14 cellular contexts compared by ENCODE assay signal in the genomic region with DNA sequence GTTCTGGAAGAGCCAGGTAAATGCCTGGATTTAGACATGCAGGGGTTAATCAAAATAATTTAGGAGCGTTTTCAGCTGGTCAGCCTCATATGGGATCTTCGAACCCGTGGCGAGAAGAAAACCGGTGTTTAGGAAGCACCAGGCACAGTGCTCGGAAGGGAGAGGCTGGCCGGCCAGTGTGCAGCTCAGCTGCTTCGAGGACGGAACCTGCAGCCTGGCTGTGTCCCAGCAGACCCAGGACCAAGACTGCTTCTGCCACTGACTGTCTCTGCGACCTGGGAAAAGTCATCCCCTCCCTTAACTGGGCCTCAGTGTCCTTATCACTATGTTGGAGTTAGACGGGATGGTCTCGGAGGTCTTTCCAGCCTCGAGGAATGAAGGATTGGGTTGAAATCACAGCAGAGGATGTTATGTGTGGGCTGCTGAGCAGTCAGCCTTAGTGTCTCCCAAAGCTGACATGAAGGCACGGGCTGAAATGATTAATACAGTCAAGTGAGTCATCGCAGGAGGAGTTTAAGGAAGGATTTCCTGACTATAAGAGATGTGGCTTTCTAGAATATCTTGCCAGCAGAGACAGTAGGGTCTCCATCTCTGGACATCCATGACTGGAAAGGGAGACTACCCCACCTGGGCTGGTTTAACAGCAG. TPM values are rescaled to one million over a fixed set of nuclear protein-coding genes. Genes with fewer than 3 reads are reported as not detected.
A peak's percentile ranks its signal among the peaks of the same experiment; 100 is the strongest.
DNase-seq lines count a peak whose midpoint lies in the region; ATAC-seq and TF ChIP-seq lines count a peak whose summit lies in the region.
"Had no signal": no experiment of that assay in that cellular context is flagged by ENCODE, and none has a peak within 500 bp of the region (broad histone marks: within the 10 kb centered on the region; RNA-seq: fewer than 3 reads in every experiment).

No MANE protein-coding gene starts in this region.

- no peak for TF ChIP-seq POLR2A in spleen (IDR thresholded peaks at IDR 0.05)

- no peaks in the 10 kb centered on the region for H3K36me3 ChIP-seq in fibroblast of lung (ENCODE audit: control insufficient read depth, insufficient read depth, low read length)
- H3K36me3 ChIP-seq in spleen: no peaks in the 10 kb centered on the region
- H3K36me3 ChIP-seq: suprapubic skin had no signal

- no peak for TF ChIP-seq CTCF in RWPE1 (conservative IDR thresholded peaks at IDR 0.05; ENCODE audit: low read depth)
- no peak for TF ChIP-seq CTCF in fibroblast of lung (conservative IDR thresholded peaks at IDR 0.05 in 1 of 2, IDR thresholded peaks at IDR 0.05 in 1 of 2; ENCODE audit: low read depth in 1 of 2, low read length in 2 of 2)
- no peak for TF ChIP-seq CTCF in spleen (IDR thresholded peaks at IDR 0.05 in 8 of 11, conservative IDR thresholded peaks at IDR 0.05 in 3 of 11)

- no peaks in the 10 kb centered on the region for H4K20me1 ChIP-seq in fibroblast of lung (ENCODE audit: control insufficient read depth, extremely low read depth, insufficient read depth, low read length)

- intact Hi-C loops in activated CD4-positive, alpha-beta T cell treated with anti-CD3 and anti-CD28 coated beads for 36 hours (cut with DNase I, micrococcal nuclease): no loop called here
- intact Hi-C loops in spleen (cut with DNase I; ENCODE audit: low total_unique reads): no loop called here

- ATAC-seq in activated CD4-positive, alpha-beta T cell treated with anti-CD3 and anti-CD28 coated beads for 36 hours: peak; percentile 76
- no peak for ATAC-seq in GM21367 (IDR thresholded peaks at IDR 0.05; ENCODE audit: unreplicated experiment)
- ATAC-seq: GM12878 had no signal

- peaks cover 7% of the 10 kb centered on the region for H3K27me3 Mint-ChIP-seq in activated CD4-positive, alpha-beta T cell treated with anti-CD3 and anti-CD28 coated beads for 36 hours

- H3K9me3 Mint-ChIP-seq in activated CD4-positive, alpha-beta T cell treated with anti-CD3 and anti-CD28 coated beads for 36 hours (ENCODE audit: low read depth): no peaks in the 10 kb centered on the region

- H2AFZ ChIP-seq in fibroblast of lung (ENCODE audit: low read length): no peak overlapping the region

- no peak overlapping the region for H3K4me3 Mint-ChIP-seq in activated CD4-positive, alpha-beta T cell treated with anti-CD3 and anti-CD28 coated beads for 36 hours

- no peak overlapping the region for H3K4me3 ChIP-seq in fibroblast of lung (replicated peaks in 1 of 4; ENCODE audit: control extremely low read depth in 1 of 4, insufficient read depth in 1 of 4, low read depth in 3 of 4, low read length in 4 of 4)
- H3K4me3 ChIP-seq in spleen: no peak overlapping the region
- H3K4me3 ChIP-seq: GM12878, suprapubic skin had no signal

- H3K79me2 ChIP-seq in fibroblast of lung (ENCODE audit: control insufficient read depth, insufficient read depth, low read length): no peaks in the 10 kb centered on the region

- WGBS in spleen, 5 donors: 51 to 73% (median 60%) methylated on average over 14 to 15 of the region's 15 CpGs

- H3K4me2 ChIP-seq in fibroblast of lung (ENCODE audit: extremely low read depth, insufficient read depth, low read length): peak overlapping the region; percentile 40

- peak overlapping the region; percentile 57; the same call in 1 of the 2 replicates for H3K27ac ChIP-seq in RWPE1
- no peak overlapping the region for H3K27ac ChIP-seq in fibroblast of lung (ENCODE audit: insufficient read depth, low read length)
- peak overlapping the region in 5 of 8 donors; percentile 21 to 53 (median 36) for H3K27ac ChIP-seq in spleen
- H3K27ac ChIP-seq: suprapubic skin had no signal

- DNase-seq in activated CD4-positive, alpha-beta T cell treated with anti-CD3 and anti-CD28 coated beads for 36 hours: no peak
- no peak for DNase-seq in activated CD4-positive, alpha-beta T cell treated with anti-CD3 and anti-CD28 coated beads for 4 hours
- DNase-seq in RWPE1 (ENCODE audit: low spot score) (peak; percentile 92), fibroblast of lung (ENCODE audit: low read depth in 2 of 2) (peak; percentile 73 to 86), spleen (no peak), hippocampal formation (lab: John Stamatoyannopoulos, UW) (no peak), NCI-H1694 treated with DMSO at 0.1 percent for 48 hours (lab: John Stamatoyannopoulos, UW) (no peak)
- DNase-seq: activated T-cell treated with anti-CD3 and anti-CD28 coated beads for 4 hours; effector memory CD4-positive, alpha-beta T cell; small intestine had no signal

- no peak overlapping the region for H3K27ac Mint-ChIP-seq in activated CD4-positive, alpha-beta T cell treated with anti-CD3 and anti-CD28 coated beads for 36 hours

- H3K36me3 Mint-ChIP-seq in activated CD4-positive, alpha-beta T cell treated with anti-CD3 and anti-CD28 coated beads for 36 hours (ENCODE audit: low read depth): peaks cover 11% of the 10 kb centered on the region

- POLR2A ChIA-PET in activated CD4-positive, alpha-beta T cell treated with anti-CD3 and anti-CD28 coated beads for 36 hours (lab: Charles Lee): interaction anchor here (0.9 kb wide), 1 partner anchor 11 kb away, joined by 3 read pairs; no protein-coding TSS in a partner anchor
- POLR2A ChIA-PET in RWPE1 (lab: Yijun Ruan, JAX; ENCODE audit: low non-redundant PET): no interaction called here

- no peaks in the 10 kb centered on the region for H3K27me3 ChIP-seq in fibroblast of lung (ENCODE audit: control insufficient read depth, insufficient read depth, low read length)
- peaks cover 0 to 30% (median 0%) of the 10 kb centered on the region in 7 donors for H3K27me3 ChIP-seq in spleen (replicated peaks in 1 of 7)
- H3K27me3 ChIP-seq: suprapubic skin had no signal

- no peak overlapping the region for H3K9ac ChIP-seq in fibroblast of lung (ENCODE audit: insufficient read depth, low read length)

- H3K4me1 ChIP-seq in fibroblast of lung (ENCODE audit: control insufficient read depth, extremely low read depth, insufficient read depth, low read length) (peaks cover 12% of the 10 kb centered on the region), spleen (peaks cover 0 to 20% (median 2%) of the 10 kb centered on the region in 6 donors)
- H3K4me1 ChIP-seq: suprapubic skin had no signal

- peaks cover 3% of the 10 kb centered on the region for H3K4me1 Mint-ChIP-seq in activated CD4-positive, alpha-beta T cell treated with anti-CD3 and anti-CD28 coated beads for 36 hours

- CTCF ChIA-PET in activated CD4-positive, alpha-beta T cell treated with anti-CD3 and anti-CD28 coated beads for 36 hours (lab: Charles Lee): interaction anchor here (0.6 to 1.4 kb wide), 2 partner anchors 21 to 169 kb away, joined by 3 to 7 read pairs; a partner anchor contains a TSS
- CTCF ChIA-PET in RWPE1 (lab: Yijun Ruan, JAX): interaction anchor here (0.6 to 2.8 kb wide), 9 partner anchors 10 to 441 kb away, joined by 3 to 15 read pairs (median 4); a partner anchor contains a TSS

- H3K9me3 ChIP-seq in fibroblast of lung (ENCODE audit: control insufficient read depth, insufficient read depth, low read depth, low read length) (no peaks in the 10 kb centered on the region), spleen (no peaks in the 10 kb centered on the region)
- H3K9me3 ChIP-seq: suprapubic skin had no signal

RNA-seq across cellular contexts. Expression of a gene that starts 20.8 kb away (rescaled TPM):
- 10 to 100 TPM; 51.2 to 56.4 TPM for total RNA-seq in activated CD4-positive, alpha-beta T cell treated with anti-CD3 and anti-CD28 coated beads for 36 hours
- total RNA-seq in fibroblast of lung: 4.3 and 4.6 TPM in 2 replicates
- 0.36 and 3.2 TPM in 2 replicates for polyA plus RNA-seq in fibroblast of lung
- 0.20 and 3.0 TPM in 2 replicates for polyA plus RNA-seq in fibroblast of lung (2012)
- 0.19 and 14.0 TPM in 2 replicates for polyA minus RNA-seq in fibroblast of lung (ENCODE audit: low replicate concordance)
- total RNA-seq in spleen: 10 to 100 TPM in 2 of 7 donors, 1 to 10 TPM in 5; 2.5 to 12.0 (median 6.6) TPM
- polyA plus RNA-seq in spleen: 1 to 10 TPM in 1 of 3 donors, under 1 TPM in 2; 0.21 to 2.2 (median 0.52) TPM

RNA-seq across cellular contexts. Expression of a gene that starts 38.7 kb away (rescaled TPM):
- not detected for total RNA-seq in activated CD4-positive, alpha-beta T cell treated with anti-CD3 and anti-CD28 coated beads for 36 hours
- not detected in 2 replicates for total RNA-seq in fibroblast of lung
- 0.03 TPM in 1 of 2 replicates, not detected in the other for polyA plus RNA-seq in fibroblast of lung
- polyA plus RNA-seq in fibroblast of lung (2012): not detected in 2 replicates
- polyA minus RNA-seq in fibroblast of lung (ENCODE audit: low replicate concordance): not detected in 2 replicates
- total RNA-seq in spleen: not detected
- not detected for polyA plus RNA-seq in spleen
- total RNA-seq: GM12878, lung microvascular endothelial cell, suprapubic skin had no signal
- polyA plus RNA-seq: GM12878, small intestine had no signal

RNA-seq across cellular contexts. Expression of a gene that starts 39.9 kb away (rescaled TPM):
- total RNA-seq in activated CD4-positive, alpha-beta T cell treated with anti-CD3 and anti-CD28 coated beads for 36 hours: 10 to 100 TPM; 68.6 to 71.0 TPM
- total RNA-seq in fibroblast of lung: 74.5 and 83.7 TPM in 2 replicates
- 74.2 and 75.3 TPM in 2 replicates for polyA plus RNA-seq in fibroblast of lung
- 41.9 and 43.0 TPM in 2 replicates for polyA plus RNA-seq in fibroblast of lung (2012)
- polyA minus RNA-seq in fibroblast of lung (ENCODE audit: low replicate concordance): 126 and 154 TPM in 2 replicates
- total RNA-seq in spleen: 10 to 100 TPM; 47.6 to 61.9 (median 55.8) TPM
- polyA plus RNA-seq in spleen: 10 to 100 TPM; 30.3 to 40.7 (median 35.1) TPM

Comparison
In these comparisons a context has a peak if more than half of its experiments do, and no peak if none do; other contexts are left out.
1. DNase-seq: peak in RWPE1 (single experiment) and fibroblast of lung (2 of 2); none in activated CD4-positive, alpha-beta T cell treated with anti-CD3 and anti-CD28 coated beads for 36 hours (single experiment), activated CD4-positive, alpha-beta T cell treated with anti-CD3 and anti-CD28 coated beads for 4 hours (0 of 2), spleen (single experiment), hippocampal formation (0 of 2) and NCI-H1694 treated with DMSO at 0.1 percent for 48 hours (single experiment).